24 cellular contexts compared by ENCODE assay signal in genomic region chr9:7946458-7946857, GRCh38.
DNase-seq lines count a peak whose midpoint lies in the region; ATAC-seq, FAIRE-seq and TF ChIP-seq lines count a peak whose summit lies in the region.
"Had no signal": no experiment of that assay in that cellular context is flagged by ENCODE, and none has a peak within 500 bp of the region (broad histone marks: within the 10 kb centered on the region; RNA-seq: fewer than 3 reads in every experiment).

No MANE protein-coding gene starts in this region.

- FAIRE-seq in D721Med (lab: Jason Lieb, UNC): no peak
- FAIRE-seq: A549, GM12878, GM12892, GM18507 had no signal

- H3K4me1 ChIP-seq in Loucy (ENCODE audit: insufficient read depth, low read length, poor library complexity, severe bottlenecking): peaks cover 13% of the 10 kb centered on the region
- peaks cover 21% of the 10 kb centered on the region for H3K4me1 ChIP-seq in OCI-LY1 (ENCODE audit: insufficient read depth, low read length, severe bottlenecking)
- H3K4me1 ChIP-seq: A549, Caco-2 had no signal

- no peaks in the 10 kb centered on the region for H4K20me1 ChIP-seq in Loucy (ENCODE audit: insufficient read depth, low read length, poor library complexity, severe bottlenecking)
- H4K20me1 ChIP-seq in OCI-LY1 (ENCODE audit: insufficient read depth, low read length): no peaks in the 10 kb centered on the region
- no peaks in the 10 kb centered on the region for H4K20me1 ChIP-seq in neural cell (ENCODE audit: insufficient read depth)
- H4K20me1 ChIP-seq: BLaER1 treated with 17β-estradiol and CSF1 and Interleukin-3, amounts not matched to agents 10 nM and 100 nM had no signal

- no peak for ATAC-seq in SK-N-SH treated with all-trans-retinoic acid at 6 μM for 48 hours
- ATAC-seq: A549; CD8-positive, alpha-beta T cell; GM12878 had no signal

- no peaks in the 10 kb centered on the region for H3K9me3 ChIP-seq in Loucy (ENCODE audit: insufficient read depth, low read depth, low read length)
- no peaks in the 10 kb centered on the region for H3K9me3 ChIP-seq in OCI-LY1 (ENCODE audit: low read length)
- no peaks in the 10 kb centered on the region for H3K9me3 ChIP-seq in neural cell (ENCODE audit: low read length)
- H3K9me3 ChIP-seq: A549, Caco-2 had no signal

- H3K4me3 ChIP-seq in Loucy (ENCODE audit: low read length, poor library complexity, severe bottlenecking) (no peak overlapping the region), OCI-LY1 (ENCODE audit: low read depth, low read length, poor library complexity, severe bottlenecking) (no peak overlapping the region), neural cell (ENCODE audit: low read length) (no peak overlapping the region)
- H3K4me3 ChIP-seq: A549; BLaER1 treated with 17β-estradiol and CSF1 and Interleukin-3, amounts not matched to agents 10 nM and 100 nM; GM12878 had no signal

- H3F3A ChIP-seq in Loucy (ENCODE audit: low read depth) (no peaks in the 10 kb centered on the region), OCI-LY1 (ENCODE audit: insufficient read depth, low read length) (no peaks in the 10 kb centered on the region), neural cell (ENCODE audit: insufficient read depth, low read length, poor library complexity, severe bottlenecking) (no peaks in the 10 kb centered on the region)

- TF ChIP-seq RAD21 in neural cell (conservative IDR thresholded peaks at IDR 0.05): no peak

- no peak overlapping the region for H3K4me2 ChIP-seq in Loucy (ENCODE audit: low read depth, low read length, poor library complexity, severe bottlenecking)
- H3K4me2 ChIP-seq in OCI-LY1 (ENCODE audit: low read length): no peak overlapping the region
- no peak overlapping the region for H3K4me2 ChIP-seq in neural cell (ENCODE audit: low read length)
- H3K4me2 ChIP-seq: A549 had no signal

- DNase-seq in NCI-H146 (lab: John Stamatoyannopoulos, UW) (peak; percentile 10), NCI-H146 treated with DMSO at 0.1 percent for 48 hours (lab: John Stamatoyannopoulos, UW; ENCODE audit: unreplicated experiment) (no peak), D721Med (ENCODE audit: insufficient read length, low spot score) (no peak), cortex of kidney (lab: John Stamatoyannopoulos, UW) (no peak)
- DNase-seq: AML-193; Caco-2; Calu3; CD4-positive, alpha-beta T cell; CD8-positive, alpha-beta T cell; DMS 273 treated with DMSO at 0.1 percent for 48 hours; DMS153; DMS53; GDM1 had no signal

- peak overlapping the region; percentile 95 for H2AFZ ChIP-seq in Loucy (ENCODE audit: low read length)
- H2AFZ ChIP-seq in OCI-LY1 (ENCODE audit: low read length): peak overlapping the region; percentile 36; the same call in 1 of the 2 replicates
- no peak overlapping the region for H2AFZ ChIP-seq in neural cell (ENCODE audit: low read depth, low read length)

- H3K9ac ChIP-seq in Loucy (ENCODE audit: low read depth, low read length, poor library complexity, severe bottlenecking) (no peak overlapping the region), OCI-LY1 (ENCODE audit: low read length) (no peak overlapping the region), neural cell (ENCODE audit: low read length) (no peak overlapping the region)
- H3K9ac ChIP-seq: BLaER1 treated with 17β-estradiol and CSF1 and Interleukin-3, amounts not matched to agents 10 nM and 100 nM had no signal

- peak; percentile 89 for TF ChIP-seq EP300 in neural cell (conservative IDR thresholded peaks at IDR 0.05; ENCODE audit: poor library complexity, severe bottlenecking)

- no peaks in the 10 kb centered on the region for H3K9me2 ChIP-seq in Loucy (replicated peaks; ENCODE audit: low read depth, low read length)
- no peaks in the 10 kb centered on the region for H3K9me2 ChIP-seq in OCI-LY1 (ENCODE audit: low read depth, low read length)
- no peaks in the 10 kb centered on the region for H3K9me2 ChIP-seq in neural cell (ENCODE audit: insufficient read depth, low read length)

- H3K36me3 ChIP-seq in Loucy (ENCODE audit: insufficient read depth, low read length) (no peaks in the 10 kb centered on the region), OCI-LY1 (ENCODE audit: insufficient read depth, low read length) (no peaks in the 10 kb centered on the region), neural cell (ENCODE audit: insufficient read depth, low read length) (no peaks in the 10 kb centered on the region)
- H3K36me3 ChIP-seq: BLaER1 treated with 17β-estradiol and CSF1 and Interleukin-3, amounts not matched to agents 10 nM and 100 nM had no signal

- H3K27me3 ChIP-seq in Loucy (ENCODE audit: insufficient read depth, low read length, poor library complexity, severe bottlenecking) (no peaks in the 10 kb centered on the region), OCI-LY1 (ENCODE audit: insufficient read depth, low read length) (no peaks in the 10 kb centered on the region), neural cell (ENCODE audit: insufficient read depth, low read depth, low read length) (no peaks in the 10 kb centered on the region)
- H3K27me3 ChIP-seq: BLaER1 treated with 17β-estradiol and CSF1 and Interleukin-3, amounts not matched to agents 10 nM and 100 nM had no signal

- H3K27ac ChIP-seq in OCI-LY1 (ENCODE audit: low read depth, low read length, poor library complexity, severe bottlenecking) (no peak overlapping the region), neural cell (ENCODE audit: low read length) (peak overlapping the region; percentile 15)
- H3K27ac ChIP-seq: 22Rv1; A549; BLaER1 treated with 17β-estradiol and CSF1 and Interleukin-3, amounts not matched to agents 10 nM and 100 nM; C4-2B had no signal

- TF ChIP-seq CTCF in Loucy (conservative IDR thresholded peaks at IDR 0.05; ENCODE audit: low read length): no peak
- TF ChIP-seq CTCF in OCI-LY1 (IDR thresholded peaks at IDR 0.05; ENCODE audit: low read length): no peak
- TF ChIP-seq CTCF in neural cell (IDR thresholded peaks at IDR 0.05; ENCODE audit: poor library complexity, severe bottlenecking): no peak
- TF ChIP-seq CTCF in D721Med (IDR thresholded peaks at IDR 0.05; ENCODE audit: insufficient read depth, missing control alignments): no peak

- no peaks in the 10 kb centered on the region for H3K79me2 ChIP-seq in Loucy (ENCODE audit: insufficient read depth, low read length)
- no peaks in the 10 kb centered on the region for H3K79me2 ChIP-seq in OCI-LY1 (ENCODE audit: insufficient read depth, low read length)
- H3K79me2 ChIP-seq in neural cell (replicated peaks; ENCODE audit: insufficient read depth, low read length): no peaks in the 10 kb centered on the region

TF ChIP-seq in neural cell, 6 proteins besides CTCF, POLR2A, EP300 and RAD21 (continues in another document):
- TF ChIP-seq, protein P1, sequence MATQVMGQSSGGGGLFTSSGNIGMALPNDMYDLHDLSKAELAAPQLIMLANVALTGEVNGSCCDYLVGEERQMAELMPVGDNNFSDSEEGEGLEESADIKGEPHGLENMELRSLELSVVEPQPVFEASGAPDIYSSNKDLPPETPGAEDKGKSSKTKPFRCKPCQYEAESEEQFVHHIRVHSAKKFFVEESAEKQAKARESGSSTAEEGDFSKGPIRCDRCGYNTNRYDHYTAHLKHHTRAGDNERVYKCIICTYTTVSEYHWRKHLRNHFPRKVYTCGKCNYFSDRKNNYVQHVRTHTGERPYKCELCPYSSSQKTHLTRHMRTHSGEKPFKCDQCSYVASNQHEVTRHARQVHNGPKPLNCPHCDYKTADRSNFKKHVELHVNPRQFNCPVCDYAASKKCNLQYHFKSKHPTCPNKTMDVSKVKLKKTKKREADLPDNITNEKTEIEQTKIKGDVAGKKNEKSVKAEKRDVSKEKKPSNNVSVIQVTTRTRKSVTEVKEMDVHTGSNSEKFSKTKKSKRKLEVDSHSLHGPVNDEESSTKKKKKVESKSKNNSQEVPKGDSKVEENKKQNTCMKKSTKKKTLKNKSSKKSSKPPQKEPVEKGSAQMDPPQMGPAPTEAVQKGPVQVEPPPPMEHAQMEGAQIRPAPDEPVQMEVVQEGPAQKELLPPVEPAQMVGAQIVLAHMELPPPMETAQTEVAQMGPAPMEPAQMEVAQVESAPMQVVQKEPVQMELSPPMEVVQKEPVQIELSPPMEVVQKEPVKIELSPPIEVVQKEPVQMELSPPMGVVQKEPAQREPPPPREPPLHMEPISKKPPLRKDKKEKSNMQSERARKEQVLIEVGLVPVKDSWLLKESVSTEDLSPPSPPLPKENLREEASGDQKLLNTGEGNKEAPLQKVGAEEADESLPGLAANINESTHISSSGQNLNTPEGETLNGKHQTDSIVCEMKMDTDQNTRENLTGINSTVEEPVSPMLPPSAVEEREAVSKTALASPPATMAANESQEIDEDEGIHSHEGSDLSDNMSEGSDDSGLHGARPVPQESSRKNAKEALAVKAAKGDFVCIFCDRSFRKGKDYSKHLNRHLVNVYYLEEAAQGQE (IDR thresholded peaks at IDR 0.05; ENCODE audit: borderline replicate concordance): no peak
- peak; percentile 67 for TF ChIP-seq POLR2AphosphoS5 (IDR thresholded peaks at IDR 0.05)
- no peak for TF ChIP-seq EZH2 (IDR thresholded peaks at IDR 0.05; ENCODE audit: borderline replicate concordance, insufficient read depth, low read length, poor library complexity, severe bottlenecking)

TF ChIP-seq in SK-N-SH treated with all-trans-retinoic acid at 6 μM for 48 hours, 23 proteins besides CTCF, POLR2A, EP300 and RAD21 (continues in another document):
- TF ChIP-seq TCF4 (CRISPR knock-in tag; IDR thresholded peaks at IDR 0.05; ENCODE audit: borderline replicate concordance) (no peak), ARNTL (CRISPR knock-in tag; IDR thresholded peaks at IDR 0.05; ENCODE audit: borderline replicate concordance, low read depth) (no peak), TOX (CRISPR knock-in tag; IDR thresholded peaks at IDR 0.05; ENCODE audit: borderline replicate concordance) (no peak), ZC3H10 (CRISPR knock-in tag; IDR thresholded peaks at IDR 0.05) (no peak), ZNF70 (CRISPR knock-in tag; IDR thresholded peaks at IDR 0.05) (no peak), ESRRG (CRISPR knock-in tag; IDR thresholded peaks at IDR 0.05) (no peak), ZNF565 (CRISPR knock-in tag; conservative IDR thresholded peaks at IDR 0.05; ENCODE audit: low read depth) (no peak), OSR1 (CRISPR knock-in tag; IDR thresholded peaks at IDR 0.05) (no peak)
- TF ChIP-seq, protein P2, sequence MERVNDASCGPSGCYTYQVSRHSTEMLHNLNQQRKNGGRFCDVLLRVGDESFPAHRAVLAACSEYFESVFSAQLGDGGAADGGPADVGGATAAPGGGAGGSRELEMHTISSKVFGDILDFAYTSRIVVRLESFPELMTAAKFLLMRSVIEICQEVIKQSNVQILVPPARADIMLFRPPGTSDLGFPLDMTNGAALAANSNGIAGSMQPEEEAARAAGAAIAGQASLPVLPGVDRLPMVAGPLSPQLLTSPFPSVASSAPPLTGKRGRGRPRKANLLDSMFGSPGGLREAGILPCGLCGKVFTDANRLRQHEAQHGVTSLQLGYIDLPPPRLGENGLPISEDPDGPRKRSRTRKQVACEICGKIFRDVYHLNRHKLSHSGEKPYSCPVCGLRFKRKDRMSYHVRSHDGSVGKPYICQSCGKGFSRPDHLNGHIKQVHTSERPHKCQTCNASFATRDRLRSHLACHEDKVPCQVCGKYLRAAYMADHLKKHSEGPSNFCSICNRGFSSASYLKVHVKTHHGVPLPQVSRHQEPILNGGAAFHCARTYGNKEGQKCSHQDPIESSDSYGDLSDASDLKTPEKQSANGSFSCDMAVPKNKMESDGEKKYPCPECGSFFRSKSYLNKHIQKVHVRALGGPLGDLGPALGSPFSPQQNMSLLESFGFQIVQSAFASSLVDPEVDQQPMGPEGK (CRISPR knock-in tag; IDR thresholded peaks at IDR 0.05; ENCODE audit: borderline replicate concordance): no peak
